Comparison of ENCODE assay signal across 17 cellular contexts in the genomic region with DNA sequence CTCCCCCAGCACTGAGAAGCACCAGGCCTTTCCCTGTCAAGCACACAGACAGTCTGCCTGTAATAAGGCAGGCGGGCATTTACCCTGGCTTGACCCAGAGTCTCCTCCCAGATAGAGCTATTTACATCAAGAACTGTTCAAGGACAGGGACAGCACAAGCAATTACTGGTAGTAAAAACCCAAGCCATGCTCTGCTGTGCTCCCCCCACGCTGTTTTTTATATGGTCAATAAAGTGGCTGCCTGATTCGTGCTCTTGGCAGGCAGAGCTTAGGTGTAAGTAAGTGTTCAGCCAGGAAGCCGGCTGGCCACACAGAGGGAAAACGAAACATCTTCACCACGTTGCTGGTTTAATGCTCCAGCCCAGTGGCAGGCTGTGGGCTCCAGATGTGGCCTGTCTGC.
DNase-seq lines count a peak whose midpoint lies in the region; ATAC-seq and TF ChIP-seq lines count a peak whose summit lies in the region.
"Had no signal": no experiment of that assay in that cellular context is flagged by ENCODE, and none has a peak within 500 bp of the region (broad histone marks: within the 10 kb centered on the region; RNA-seq: fewer than 3 reads in every experiment).

No MANE protein-coding gene starts in this region.

- H3K9me3 ChIP-seq in right lobe of liver = no peaks in the 10 kb centered on the region

- H3K4me1 ChIP-seq in right lobe of liver = peaks cover 0 to 23% (median 8%) of the 10 kb centered on the region in 4 donors

- 15% methylated on average over 6 of the region's 6 CpGs for WGBS in right lobe of liver (ENCODE audit: insufficient coverage, low coverage, low lambda C conversion rate, missing lambda C conversion rate)

- TF ChIP-seq CTCF in right lobe of liver (IDR thresholded peaks at IDR 0.05) = no peak

- no peak for TF ChIP-seq POLR2A in right lobe of liver (IDR thresholded peaks at IDR 0.05)

- H3K4me3 Mint-ChIP-seq in activated CD8-positive, alpha-beta memory T cell treated with anti-CD3 and anti-CD28 coated beads, Interleukin-2, amount 10 ng/mL, durations not matched to agents 7 days and 5 days = no peak overlapping the region
- H3K4me3 Mint-ChIP-seq: CD8-positive, alpha-beta T cell had no signal

- ATAC-seq in activated CD8-positive, alpha-beta memory T cell treated with anti-CD3 and anti-CD28 coated beads, Interleukin-2, amount 10 ng/mL, durations not matched to agents 7 days and 5 days = peak; percentile 55
- ATAC-seq in right lobe of liver = peak; percentile 62 to 79 (median 74)
- ATAC-seq in GM18868 (IDR thresholded peaks at IDR 0.05; ENCODE audit: unreplicated experiment) = no peak
- no peak for ATAC-seq in HG02885 (IDR thresholded peaks at IDR 0.05; ENCODE audit: poor library complexity, unreplicated experiment)
- ATAC-seq: CD8-positive, alpha-beta T cell; Right ventricle myocardium inferior had no signal

- H3K9me3 Mint-ChIP-seq in activated CD8-positive, alpha-beta memory T cell treated with anti-CD3 and anti-CD28 coated beads, Interleukin-2, amount 10 ng/mL, durations not matched to agents 7 days and 5 days (ENCODE audit: low read depth) = no peaks in the 10 kb centered on the region
- H3K9me3 Mint-ChIP-seq: CD8-positive, alpha-beta T cell had no signal

- peaks cover 20% of the 10 kb centered on the region for H3K4me1 Mint-ChIP-seq in activated CD8-positive, alpha-beta memory T cell treated with anti-CD3 and anti-CD28 coated beads, Interleukin-2, amount 10 ng/mL, durations not matched to agents 7 days and 5 days

- no peaks in the 10 kb centered on the region for H3K36me3 ChIP-seq in right lobe of liver

- H3K36me3 Mint-ChIP-seq in activated CD8-positive, alpha-beta memory T cell treated with anti-CD3 and anti-CD28 coated beads, Interleukin-2, amount 10 ng/mL, durations not matched to agents 7 days and 5 days = no peaks in the 10 kb centered on the region
- H3K36me3 Mint-ChIP-seq: CD8-positive, alpha-beta T cell had no signal

- DNase-seq in activated CD8-positive, alpha-beta memory T cell treated with anti-CD3 and anti-CD28 coated beads, Interleukin-2, amount 10 ng/mL, durations not matched to agents 7 days and 5 days = peak; percentile 44
- DNase-seq in activated CD8-positive, alpha-beta memory T cell treated with anti-CD3 and anti-CD28 coated beads for 24 hours = no peak
- DNase-seq in NCI-H2227 treated with DMSO at 0.1 percent for 48 hours (lab: John Stamatoyannopoulos, UW) = peak; percentile 61
- DNase-seq in right lobe of liver = peak in 1 of 3 donors; percentile 41
- no peak for DNase-seq in iPS-NIHi11 (ENCODE audit: low spot score)
- DNase-seq: Calu3; CD8-positive, alpha-beta T cell; EL; IMR-90; Karpas-422; NCI-H187; NCI-H446 treated with DMSO at 0.1 percent for 48 hours; SW 1271 had no signal

- H3K27ac Mint-ChIP-seq in activated CD8-positive, alpha-beta memory T cell treated with anti-CD3 and anti-CD28 coated beads, Interleukin-2, amount 10 ng/mL, durations not matched to agents 7 days and 5 days = no peak overlapping the region
- H3K27ac Mint-ChIP-seq: CD8-positive, alpha-beta T cell had no signal

- CTCF ChIA-PET in activated CD8-positive, alpha-beta memory T cell treated with anti-CD3 and anti-CD28 coated beads, Interleukin-2, amount 10 ng/mL, durations not matched to agents 7 days and 5 days (lab: Charles Lee) = no interaction called here

- intact Hi-C loops in right lobe of liver (cut with DNase I) = no loop called here

- no peaks in the 10 kb centered on the region for H3K27me3 ChIP-seq in right lobe of liver

- H3K27ac ChIP-seq in right lobe of liver = no peak overlapping the region
- H3K27ac ChIP-seq: HL-60 had no signal

- no peak overlapping the region for H3K4me3 ChIP-seq in right lobe of liver

- H3K27me3 Mint-ChIP-seq in activated CD8-positive, alpha-beta memory T cell treated with anti-CD3 and anti-CD28 coated beads, Interleukin-2, amount 10 ng/mL, durations not matched to agents 7 days and 5 days = no peaks in the 10 kb centered on the region

Comparison
In these comparisons a context has a peak if more than half of its experiments do, and no peak if none do; other contexts are left out.
1. DNase-seq: peak in activated CD8-positive, alpha-beta memory T cell treated with anti-CD3 and anti-CD28 coated beads, Interleukin-2, amount 10 ng/mL, durations not matched to agents 7 days and 5 days (single experiment) and NCI-H2227 treated with DMSO at 0.1 percent for 48 hours (single experiment); none in activated CD8-positive, alpha-beta memory T cell treated with anti-CD3 and anti-CD28 coated beads for 24 hours (single experiment) and iPS-NIHi11 (single experiment).
2. ATAC-seq: peak in activated CD8-positive, alpha-beta memory T cell treated with anti-CD3 and anti-CD28 coated beads, Interleukin-2, amount 10 ng/mL, durations not matched to agents 7 days and 5 days (single experiment) and right lobe of liver (4 of 4); none in GM18868 (single experiment) and HG02885 (single experiment).